1 cellular context compared by ENCODE assay signal in the genomic region with DNA sequence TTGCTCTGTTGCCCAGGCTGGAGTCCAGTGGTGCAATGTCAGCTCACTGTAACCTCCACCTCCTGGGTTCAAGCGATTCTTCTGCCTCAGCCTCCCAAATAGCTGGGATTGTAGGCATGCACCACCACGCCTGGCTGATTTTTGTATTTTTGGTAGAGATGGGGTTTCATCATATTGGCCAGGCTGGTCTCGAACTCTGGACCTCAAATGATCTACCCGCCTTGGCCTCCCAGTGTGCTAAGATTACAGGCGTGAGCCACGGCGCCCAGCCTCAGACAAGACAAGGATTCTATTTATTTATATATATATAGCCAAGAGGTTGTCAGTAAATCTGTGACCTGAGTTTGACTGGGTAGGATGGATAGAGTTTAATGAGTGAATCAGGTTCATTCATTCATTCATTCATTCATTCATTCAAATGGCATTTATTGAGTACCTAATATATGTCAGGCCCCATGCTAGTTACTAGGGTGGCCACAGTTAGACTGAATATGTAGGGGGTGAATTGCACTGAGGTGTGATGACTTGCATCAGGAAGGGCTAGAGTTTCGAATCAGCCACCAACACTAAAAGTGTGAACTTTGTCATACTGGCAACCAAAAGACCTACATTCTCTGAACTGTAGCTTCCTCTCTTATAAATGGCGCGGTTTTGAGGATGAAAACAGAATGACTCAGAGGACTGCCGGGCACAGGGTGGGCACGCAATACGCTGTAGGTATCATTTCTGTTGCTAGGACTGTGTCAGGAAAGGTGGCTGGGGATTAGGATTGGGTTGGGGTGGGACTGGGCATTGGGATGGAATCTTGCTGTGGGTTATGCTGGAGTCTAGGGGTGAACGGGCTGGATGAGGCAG.
TF ChIP-seq lines count a peak whose summit lies in the region.

No MANE protein-coding gene starts in this region.

TF ChIP-seq in GM23338, 12 proteins besides CTCF, POLR2A, EP300 and RAD21 (continued from another document):
- TF ChIP-seq, protein P1, sequence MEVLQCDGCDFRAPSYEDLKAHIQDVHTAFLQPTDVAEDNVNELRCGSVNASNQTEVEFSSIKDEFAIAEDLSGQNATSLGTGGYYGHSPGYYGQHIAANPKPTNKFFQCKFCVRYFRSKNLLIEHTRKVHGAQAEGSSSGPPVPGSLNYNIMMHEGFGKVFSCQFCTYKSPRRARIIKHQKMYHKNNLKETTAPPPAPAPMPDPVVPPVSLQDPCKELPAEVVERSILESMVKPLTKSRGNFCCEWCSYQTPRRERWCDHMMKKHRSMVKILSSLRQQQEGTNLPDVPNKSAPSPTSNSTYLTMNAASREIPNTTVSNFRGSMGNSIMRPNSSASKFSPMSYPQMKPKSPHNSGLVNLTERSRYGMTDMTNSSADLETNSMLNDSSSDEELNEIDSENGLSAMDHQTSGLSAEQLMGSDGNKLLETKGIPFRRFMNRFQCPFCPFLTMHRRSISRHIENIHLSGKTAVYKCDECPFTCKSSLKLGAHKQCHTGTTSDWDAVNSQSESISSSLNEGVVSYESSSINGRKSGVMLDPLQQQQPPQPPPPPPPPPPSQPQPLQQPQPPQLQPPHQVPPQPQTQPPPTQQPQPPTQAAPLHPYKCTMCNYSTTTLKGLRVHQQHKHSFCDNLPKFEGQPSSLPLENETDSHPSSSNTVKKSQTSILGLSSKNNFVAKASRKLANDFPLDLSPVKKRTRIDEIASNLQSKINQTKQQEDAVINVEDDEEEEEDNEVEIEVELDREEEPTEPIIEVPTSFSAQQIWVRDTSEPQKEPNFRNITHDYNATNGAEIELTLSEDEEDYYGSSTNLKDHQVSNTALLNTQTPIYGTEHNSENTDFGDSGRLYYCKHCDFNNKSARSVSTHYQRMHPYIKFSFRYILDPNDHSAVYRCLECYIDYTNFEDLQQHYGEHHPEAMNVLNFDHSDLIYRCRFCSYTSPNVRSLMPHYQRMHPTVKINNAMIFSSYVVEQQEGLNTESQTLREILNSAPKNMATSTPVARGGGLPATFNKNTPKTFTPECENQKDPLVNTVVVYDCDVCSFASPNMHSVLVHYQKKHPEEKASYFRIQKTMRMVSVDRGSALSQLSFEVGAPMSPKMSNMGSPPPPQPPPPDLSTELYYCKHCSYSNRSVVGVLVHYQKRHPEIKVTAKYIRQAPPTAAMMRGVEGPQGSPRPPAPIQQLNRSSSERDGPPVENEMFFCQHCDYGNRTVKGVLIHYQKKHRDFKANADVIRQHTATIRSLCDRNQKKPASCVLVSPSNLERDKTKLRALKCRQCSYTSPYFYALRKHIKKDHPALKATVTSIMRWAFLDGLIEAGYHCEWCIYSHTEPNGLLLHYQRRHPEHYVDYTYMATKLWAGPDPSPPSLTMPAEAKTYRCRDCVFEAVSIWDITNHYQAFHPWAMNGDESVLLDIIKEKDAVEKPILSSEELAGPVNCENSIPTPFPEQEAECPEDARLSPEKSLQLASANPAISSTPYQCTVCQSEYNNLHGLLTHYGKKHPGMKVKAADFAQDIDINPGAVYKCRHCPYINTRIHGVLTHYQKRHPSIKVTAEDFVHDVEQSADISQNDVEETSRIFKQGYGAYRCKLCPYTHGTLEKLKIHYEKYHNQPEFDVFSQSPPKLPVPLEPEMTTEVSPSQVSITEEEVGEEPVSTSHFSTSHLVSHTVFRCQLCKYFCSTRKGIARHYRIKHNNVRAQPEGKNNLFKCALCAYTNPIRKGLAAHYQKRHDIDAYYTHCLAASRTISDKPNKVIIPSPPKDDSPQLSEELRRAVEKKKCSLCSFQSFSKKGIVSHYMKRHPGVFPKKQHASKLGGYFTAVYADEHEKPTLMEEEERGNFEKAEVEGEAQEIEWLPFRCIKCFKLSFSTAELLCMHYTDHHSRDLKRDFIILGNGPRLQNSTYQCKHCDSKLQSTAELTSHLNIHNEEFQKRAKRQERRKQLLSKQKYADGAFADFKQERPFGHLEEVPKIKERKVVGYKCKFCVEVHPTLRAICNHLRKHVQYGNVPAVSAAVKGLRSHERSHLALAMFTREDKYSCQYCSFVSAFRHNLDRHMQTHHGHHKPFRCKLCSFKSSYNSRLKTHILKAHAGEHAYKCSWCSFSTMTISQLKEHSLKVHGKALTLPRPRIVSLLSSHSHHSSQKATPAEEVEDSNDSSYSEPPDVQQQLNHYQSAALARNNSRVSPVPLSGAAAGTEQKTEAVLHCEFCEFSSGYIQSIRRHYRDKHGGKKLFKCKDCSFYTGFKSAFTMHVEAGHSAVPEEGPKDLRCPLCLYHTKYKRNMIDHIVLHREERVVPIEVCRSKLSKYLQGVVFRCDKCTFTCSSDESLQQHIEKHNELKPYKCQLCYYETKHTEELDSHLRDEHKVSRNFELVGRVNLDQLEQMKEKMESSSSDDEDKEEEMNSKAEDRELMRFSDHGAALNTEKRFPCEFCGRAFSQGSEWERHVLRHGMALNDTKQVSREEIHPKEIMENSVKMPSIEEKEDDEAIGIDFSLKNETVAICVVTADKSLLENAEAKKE (CRISPR knock-in tag; IDR thresholded peaks at IDR 0.05): no peak
- TF ChIP-seq EZH2phosphoT487 (IDR thresholded peaks at IDR 0.05; ENCODE audit: unreplicated experiment): no peak
- TF ChIP-seq JUNB (IDR thresholded peaks at IDR 0.05; ENCODE audit: unreplicated experiment): no peak
- TF ChIP-seq NANOG (IDR thresholded peaks at IDR 0.05; ENCODE audit: borderline replicate concordance): no peak
- TF ChIP-seq CREB1 (CRISPR knock-in tag; IDR thresholded peaks at IDR 0.05; ENCODE audit: low read depth): no peak
- TF ChIP-seq, protein P2, sequence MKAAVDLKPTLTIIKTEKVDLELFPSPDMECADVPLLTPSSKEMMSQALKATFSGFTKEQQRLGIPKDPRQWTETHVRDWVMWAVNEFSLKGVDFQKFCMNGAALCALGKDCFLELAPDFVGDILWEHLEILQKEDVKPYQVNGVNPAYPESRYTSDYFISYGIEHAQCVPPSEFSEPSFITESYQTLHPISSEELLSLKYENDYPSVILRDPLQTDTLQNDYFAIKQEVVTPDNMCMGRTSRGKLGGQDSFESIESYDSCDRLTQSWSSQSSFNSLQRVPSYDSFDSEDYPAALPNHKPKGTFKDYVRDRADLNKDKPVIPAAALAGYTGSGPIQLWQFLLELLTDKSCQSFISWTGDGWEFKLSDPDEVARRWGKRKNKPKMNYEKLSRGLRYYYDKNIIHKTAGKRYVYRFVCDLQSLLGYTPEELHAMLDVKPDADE (IDR thresholded peaks at IDR 0.05): no peak
TF ChIP-seq in GM23338: peak in this region for 0.
